Comparison of ENCODE assay signal across 20 cellular contexts in genomic region chr12:75257510-75257909, GRCh38. TPM values are rescaled to one million over a fixed set of nuclear protein-coding genes. Genes with fewer than 3 reads are reported as not detected.
A peak's percentile ranks its signal among the peaks of the same experiment; 100 is the strongest.
DNase-seq lines count a peak whose midpoint lies in the region; ATAC-seq and TF ChIP-seq lines count a peak whose summit lies in the region.
"Had no signal": no experiment of that assay in that cellular context is flagged by ENCODE, and none has a peak within 500 bp of the region (broad histone marks: within the 10 kb centered on the region; RNA-seq: fewer than 3 reads in every experiment).

No MANE protein-coding gene starts in this region.

- H3K27me3 ChIP-seq in osteoblast (ENCODE audit: insufficient read depth, low read length): no peaks in the 10 kb centered on the region

- H3K79me2 ChIP-seq in osteoblast (ENCODE audit: insufficient read depth, low read length): no peaks in the 10 kb centered on the region

- H3K4me1 ChIP-seq in osteoblast (ENCODE audit: insufficient read depth, low read length): no peaks in the 10 kb centered on the region

- peaks cover 9% of the 10 kb centered on the region for H3K4me1 Mint-ChIP-seq in activated naive CD4-positive, alpha-beta T cell treated with anti-CD3 and anti-CD28 coated beads for 36 hours (ENCODE audit: low read depth)
- H3K4me1 Mint-ChIP-seq in activated naive CD4-positive, alpha-beta T cell treated with anti-CD3 and anti-CD28 coated beads, Interleukin-2, amount 10 ng/mL, durations not matched to agents 7 days and 5 days: peaks cover 12% of the 10 kb centered on the region
- peaks cover 11% of the 10 kb centered on the region for H3K4me1 Mint-ChIP-seq in activated naive CD8-positive, alpha-beta T cell (ENCODE audit: low read depth)
- H3K4me1 Mint-ChIP-seq: activated B cell treated with CpG ODN at 0.5 μM for 24 hours, CD14-positive monocyte, IgD-negative memory B cell, natural killer cell had no signal

- DNase-seq in activated naive CD4-positive, alpha-beta T cell treated with anti-CD3 and anti-CD28 coated beads for 36 hours: no peak
- no peak for DNase-seq in activated naive CD4-positive, alpha-beta T cell treated with anti-CD3 and anti-CD28 coated beads, Interleukin-2, amount 10 ng/mL, durations not matched to agents 7 days and 5 days
- DNase-seq in osteoblast (ENCODE audit: insufficient read length, low spot score, missing footprints) (no peak), NCI-H748 treated with DMSO at 0.1 percent for 48 hours (lab: John Stamatoyannopoulos, UW) (no peak), NCI-H526 treated with DMSO at 0.1 percent for 48 hours (lab: John Stamatoyannopoulos, UW) (no peak)
- DNase-seq: activated B cell treated with CpG ODN at 0.5 μM for 24 hours; activated effector memory CD4-positive, alpha-beta T cell treated with anti-CD3 and anti-CD28 coated beads, Interleukin-2, amount 50 U/mL, for 16 hours; mesendoderm; natural killer cell; NCI-H1694; PC-3; SIG-M5; stimulated activated CD4-positive, alpha-beta T cell treated with anti-CD3 and anti-CD28 coated beads, Interleukin-15, amount 100 ng/mL, for 24 hours had no signal

- H3K27ac ChIP-seq in KOPT-K1 (ENCODE audit: low read depth, low read length, poor library complexity, severe bottlenecking) (peak overlapping the region; percentile 47), osteoblast (ENCODE audit: low read depth, low read length) (no peak overlapping the region)

- H3K36me3 Mint-ChIP-seq in activated naive CD4-positive, alpha-beta T cell treated with anti-CD3 and anti-CD28 coated beads for 36 hours (ENCODE audit: low read depth): no peaks in the 10 kb centered on the region
- H3K36me3 Mint-ChIP-seq in activated naive CD4-positive, alpha-beta T cell treated with anti-CD3 and anti-CD28 coated beads, Interleukin-2, amount 10 ng/mL, durations not matched to agents 7 days and 5 days: no peaks in the 10 kb centered on the region
- no peaks in the 10 kb centered on the region for H3K36me3 Mint-ChIP-seq in activated naive CD8-positive, alpha-beta T cell
- H3K36me3 Mint-ChIP-seq: CD14-positive monocyte, IgD-negative memory B cell, natural killer cell had no signal

- intact Hi-C loops in activated naive CD4-positive, alpha-beta T cell treated with anti-CD3 and anti-CD28 coated beads for 36 hours (cut with micrococcal nuclease): no loop called here

- H2AFZ ChIP-seq in osteoblast (ENCODE audit: low read length): peak overlapping the region; percentile 8

- no peak for TF ChIP-seq CTCF in osteoblast (IDR thresholded peaks at IDR 0.05; ENCODE audit: extremely low read depth, low read depth, low read length)

- CTCF ChIA-PET in activated naive CD4-positive, alpha-beta T cell treated with anti-CD3 and anti-CD28 coated beads for 36 hours (lab: Charles Lee): interaction anchor here (1.1 kb wide), 1 partner anchor 229 kb away, joined by 3 read pairs; no protein-coding TSS in a partner anchor
- CTCF ChIA-PET in activated naive CD4-positive, alpha-beta T cell treated with anti-CD3 and anti-CD28 coated beads, Interleukin-2, amount 10 ng/mL, durations not matched to agents 7 days and 5 days (lab: Charles Lee): no interaction called here

- peaks cover 9% of the 10 kb centered on the region for H3K9me3 ChIP-seq in KOPT-K1 (ENCODE audit: insufficient read depth, low read length, poor library complexity, severe bottlenecking)
- H3K9me3 ChIP-seq in osteoblast (ENCODE audit: low read depth, low read length): no peaks in the 10 kb centered on the region

- H3K36me3 ChIP-seq in KOPT-K1 (ENCODE audit: insufficient read depth, low read length): no peaks in the 10 kb centered on the region
- no peaks in the 10 kb centered on the region for H3K36me3 ChIP-seq in osteoblast (ENCODE audit: insufficient read depth, low read length)

- no peak overlapping the region for H3K4me3 ChIP-seq in osteoblast (ENCODE audit: insufficient read depth, low read length)

- H3K4me3 Mint-ChIP-seq in activated naive CD4-positive, alpha-beta T cell treated with anti-CD3 and anti-CD28 coated beads for 36 hours: no peak overlapping the region
- no peak overlapping the region for H3K4me3 Mint-ChIP-seq in activated naive CD4-positive, alpha-beta T cell treated with anti-CD3 and anti-CD28 coated beads, Interleukin-2, amount 10 ng/mL, durations not matched to agents 7 days and 5 days
- H3K4me3 Mint-ChIP-seq in activated naive CD8-positive, alpha-beta T cell: peak overlapping the region; percentile 9
- H3K4me3 Mint-ChIP-seq: activated B cell treated with CpG ODN at 0.5 μM for 24 hours, CD14-positive monocyte, IgD-negative memory B cell, natural killer cell had no signal

- H3K9me3 Mint-ChIP-seq in activated naive CD4-positive, alpha-beta T cell treated with anti-CD3 and anti-CD28 coated beads for 36 hours: no peaks in the 10 kb centered on the region
- no peaks in the 10 kb centered on the region for H3K9me3 Mint-ChIP-seq in activated naive CD4-positive, alpha-beta T cell treated with anti-CD3 and anti-CD28 coated beads, Interleukin-2, amount 10 ng/mL, durations not matched to agents 7 days and 5 days
- H3K9me3 Mint-ChIP-seq in activated naive CD8-positive, alpha-beta T cell (ENCODE audit: low read depth): no peaks in the 10 kb centered on the region
- H3K9me3 Mint-ChIP-seq: activated B cell treated with CpG ODN at 0.5 μM for 24 hours, CD14-positive monocyte, IgD-negative memory B cell had no signal

- H3K4me2 ChIP-seq in osteoblast (ENCODE audit: insufficient read depth, low read length): no peak overlapping the region

- H3K27me3 Mint-ChIP-seq in activated naive CD4-positive, alpha-beta T cell treated with anti-CD3 and anti-CD28 coated beads for 36 hours (ENCODE audit: low read depth): no peaks in the 10 kb centered on the region
- H3K27me3 Mint-ChIP-seq in activated naive CD4-positive, alpha-beta T cell treated with anti-CD3 and anti-CD28 coated beads, Interleukin-2, amount 10 ng/mL, durations not matched to agents 7 days and 5 days: no peaks in the 10 kb centered on the region
- no peaks in the 10 kb centered on the region for H3K27me3 Mint-ChIP-seq in activated naive CD8-positive, alpha-beta T cell
- H3K27me3 Mint-ChIP-seq: activated B cell treated with CpG ODN at 0.5 μM for 24 hours, IgD-negative memory B cell had no signal

- H3K27ac Mint-ChIP-seq in activated naive CD4-positive, alpha-beta T cell treated with anti-CD3 and anti-CD28 coated beads for 36 hours: peak overlapping the region; percentile 58
- H3K27ac Mint-ChIP-seq in activated naive CD4-positive, alpha-beta T cell treated with anti-CD3 and anti-CD28 coated beads, Interleukin-2, amount 10 ng/mL, durations not matched to agents 7 days and 5 days: no peak overlapping the region
- peak overlapping the region; percentile 16 for H3K27ac Mint-ChIP-seq in activated naive CD8-positive, alpha-beta T cell
- H3K27ac Mint-ChIP-seq: activated B cell treated with CpG ODN at 0.5 μM for 24 hours, CD14-positive monocyte, IgD-negative memory B cell, natural killer cell had no signal

- no peak for ATAC-seq in GM19463 (IDR thresholded peaks at IDR 0.05; ENCODE audit: unreplicated experiment)
- ATAC-seq: natural killer cell, PC-3, sciatic nerve had no signal

- no peaks in the 10 kb centered on the region for H4K20me1 ChIP-seq in osteoblast (ENCODE audit: insufficient read depth, low read length)

RNA-seq across cellular contexts. Expression of gene KCNC2, which starts 47.9 kb away (rescaled TPM):
- not detected for total RNA-seq in activated naive CD4-positive, alpha-beta T cell treated with anti-CD3 and anti-CD28 coated beads for 36 hours
- not detected in 2 replicates for total RNA-seq in osteoblast
- total RNA-seq: activated B cell treated with CpG ODN at 0.5 μM for 24 hours, H4, natural killer cell, PC-3, sciatic nerve had no signal
